In the genomic region with DNA sequence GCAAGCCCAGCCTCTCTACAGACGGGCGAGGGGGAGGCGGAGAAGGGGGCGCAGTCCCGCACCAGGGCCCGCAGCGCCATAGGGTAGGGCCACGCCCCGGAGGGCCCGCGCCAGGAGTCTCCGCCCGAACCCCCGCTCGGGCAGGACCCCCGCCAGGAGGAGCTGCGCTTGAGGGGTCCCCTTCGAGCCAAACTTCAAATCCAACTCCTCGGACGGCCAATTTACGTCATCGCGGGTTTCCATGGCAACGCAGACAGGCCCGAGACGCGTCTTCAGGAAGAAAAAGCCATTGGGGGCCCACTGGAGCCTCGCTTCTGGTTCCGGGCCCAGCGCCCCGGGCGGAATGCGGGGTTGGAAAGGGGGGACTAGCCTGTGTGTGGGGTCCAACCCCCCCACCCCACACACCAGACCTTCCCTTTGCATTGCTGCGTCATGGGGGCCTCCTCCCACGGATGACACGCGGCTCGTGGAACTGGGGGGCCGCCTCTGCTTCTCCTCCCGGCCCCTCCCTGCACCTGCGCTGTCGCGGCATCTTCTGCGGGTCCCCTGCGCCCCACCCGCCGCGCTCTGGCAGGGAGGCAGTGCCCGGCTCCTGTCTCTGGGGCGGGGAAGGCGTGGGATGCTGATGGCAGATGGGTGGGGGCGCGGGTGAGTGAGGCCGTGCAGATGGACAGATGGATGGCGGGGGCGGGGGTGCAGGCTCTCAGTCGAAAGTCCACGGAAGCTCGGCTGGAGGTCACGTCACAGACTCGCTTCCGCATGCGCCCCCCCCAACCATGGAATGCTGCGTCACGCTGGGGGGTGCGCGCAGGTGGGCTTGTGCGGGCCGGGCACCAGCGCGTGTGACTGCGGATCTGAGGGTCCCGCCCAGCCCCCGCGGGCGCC, we compare ENCODE assay signal across 8 cellular contexts. TPM values are rescaled to one million over a fixed set of nuclear protein-coding genes. Genes with fewer than 3 reads are reported as not detected.
DNase-seq lines count a peak whose midpoint lies in the region; FAIRE-seq and TF ChIP-seq lines count a peak whose summit lies in the region.

No MANE protein-coding gene starts in this region.

- no peak overlapping the region for H3K27ac ChIP-seq in brain microvascular endothelial cell

- TF ChIP-seq POLR2A in GM12891 (IDR thresholded peaks at IDR 0.05; ENCODE audit: low read depth, low read length): no peak

- H3K4me3 ChIP-seq in WI38 (ENCODE audit: low read depth, low read length) (peak overlapping the region; percentile 43), brain microvascular endothelial cell (ENCODE audit: low read depth, low read length) (peak overlapping the region; percentile 40)

- FAIRE-seq in GM12891 (lab: Jason Lieb, UNC): peak; percentile 68
- no peak for FAIRE-seq in HTR-8/SVneo (lab: Jason Lieb, UNC)

- TF ChIP-seq CTCF in WI38 (IDR thresholded peaks at IDR 0.05; ENCODE audit: low read depth, low read length) (no peak), brain microvascular endothelial cell (IDR thresholded peaks at IDR 0.05; ENCODE audit: low read depth, low read length, missing control alignments) (no peak)

- in situ Hi-C loops in brain microvascular endothelial cell (cut with HindIII; ENCODE audit: low pct_ligation_motif_present, low sequenced_read_pairs): no loop called here

- H3K27me3 ChIP-seq in brain microvascular endothelial cell (replicated peaks): peaks cover 30% of the 10 kb centered on the region

- peak; percentile 77 for DNase-seq in GM12891 (ENCODE audit: insufficient read length, low spot score)
- peak; percentile 50 for DNase-seq in brain microvascular endothelial cell
- peak; percentile 83 for DNase-seq in iPS-NIHi11 (ENCODE audit: low spot score)
- DNase-seq in stimulated activated CD4-positive, alpha-beta T cell treated with anti-CD3 and anti-CD28 coated beads, Interleukin-12 subunit alpha, Interleukin-12 subunit beta, amount 100 ng/mL, for 4 hours: peak; percentile 70
- no peak for DNase-seq in NCI-H2081 treated with DMSO at 0.1 percent for 48 hours (lab: John Stamatoyannopoulos, UW)
- no peak for DNase-seq in HTR-8/SVneo (ENCODE audit: insufficient read length, low spot score)
- DNase-seq in NCI-H345 (lab: John Stamatoyannopoulos, UW): no peak

- H3K36me3 ChIP-seq in brain microvascular endothelial cell (replicated peaks): no peaks in the 10 kb centered on the region

TF ChIP-seq in GM12891, 5 proteins besides CTCF, POLR2A, EP300 and RAD21:
- TF ChIP-seq SPI1 (IDR thresholded peaks at IDR 0.05; ENCODE audit: low read depth, low read length): no peak
- TF ChIP-seq POLR2AphosphoS5 (IDR thresholded peaks at IDR 0.05; ENCODE audit: low read depth, low read length): no peak
- no peak for TF ChIP-seq PAX5 (IDR thresholded peaks at IDR 0.05; ENCODE audit: insufficient read depth, low read length, severe bottlenecking)
- no peak for TF ChIP-seq POU2F2 (IDR thresholded peaks at IDR 0.05; ENCODE audit: low read depth, low read length)
- TF ChIP-seq TAF1 (IDR thresholded peaks at IDR 0.05; ENCODE audit: low read depth, low read length): no peak

RNA-seq across cellular contexts. Expression of a gene that starts 1.2 kb away (rescaled TPM):
- not detected for polyA plus RNA-seq in GM12891 (2012; ENCODE audit: low read depth, missing spikeins)

RNA-seq across cellular contexts. Expression of a gene that starts 11.7 kb away (rescaled TPM):
- polyA plus RNA-seq in GM12891 (2012; ENCODE audit: low read depth, missing spikeins): not detected

RNA-seq across cellular contexts. Expression of a gene that starts 22.3 kb away (rescaled TPM):
- polyA plus RNA-seq in GM12891 (2012; ENCODE audit: low read depth, missing spikeins): 15.4 TPM

RNA-seq across cellular contexts. Expression of a gene that starts 26.8 kb away (rescaled TPM):
- polyA plus RNA-seq in GM12891 (2012; ENCODE audit: low read depth, missing spikeins): 28.3 TPM

RNA-seq across cellular contexts. Expression of a gene that starts 26.8 kb away (rescaled TPM):
- polyA plus RNA-seq in GM12891 (2012; ENCODE audit: low read depth, missing spikeins): 29.6 TPM

Comparison
In these comparisons a context has a peak if more than half of its experiments do, and no peak if none do; other contexts are left out.
1. DNase-seq: peak in GM12891 (single experiment), brain microvascular endothelial cell (single experiment), iPS-NIHi11 (single experiment) and stimulated activated CD4-positive, alpha-beta T cell treated with anti-CD3 and anti-CD28 coated beads, Interleukin-12 subunit alpha, Interleukin-12 subunit beta, amount 100 ng/mL, for 4 hours (single experiment); none in NCI-H2081 treated with DMSO at 0.1 percent for 48 hours (single experiment), HTR-8/SVneo (single experiment) and NCI-H345 (single experiment).